In the genomic region with DNA sequence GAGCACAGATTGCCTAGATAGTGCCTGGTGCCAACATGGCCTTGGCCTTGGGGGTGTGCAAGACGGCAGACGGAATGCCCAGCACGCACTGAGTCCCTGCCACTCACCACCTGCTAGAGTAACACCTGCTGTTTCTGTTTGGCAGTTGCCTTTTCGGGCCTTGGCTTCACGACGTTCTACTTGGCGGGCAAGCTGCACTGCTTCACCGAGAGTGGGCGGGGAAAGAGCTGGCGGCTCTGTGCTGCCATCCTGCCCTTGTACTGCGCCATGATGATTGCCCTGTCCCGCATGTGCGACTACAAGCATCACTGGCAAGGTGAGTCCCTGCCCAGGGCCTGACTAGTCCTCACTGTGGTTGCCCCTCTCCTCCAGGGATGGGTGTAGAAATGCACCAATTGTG, we compare ENCODE assay signal across 28 cellular contexts.
"Had no signal": no experiment of that assay in that cellular context is flagged by ENCODE, and none has a peak within 500 bp of the region (broad histone marks: within the 10 kb centered on the region; RNA-seq: fewer than 3 reads in every experiment).

No MANE protein-coding gene starts in this region.

- H3K4me1 Mint-ChIP-seq: endodermal cell; naive B cell; stimulated activated memory B cell treated with anti-CD40 and anti-IgM and Interleukin-4, amounts not matched to agents 10 μg/mL and 1 μg/mL and 100 μg/mL, for 72 hours had no signal

- H3K9me3 Mint-ChIP-seq: endodermal cell; mesothelial cell of epicardium; natural killer cell treated with Interleukin-12 subunit alpha and Interleukin-12 subunit beta and Interleukin-15 and Interleukin-18, amount 100 ng/mL, for 72 hours; neural crest cell; stimulated activated memory B cell treated with anti-CD40 and anti-IgM and Interleukin-4, amounts not matched to agents 10 μg/mL and 1 μg/mL and 100 μg/mL, for 72 hours had no signal

- H3K27me3 ChIP-seq: gastroesophageal sphincter, hepatocyte, left lung, sigmoid colon, testis, tibial artery, upper lobe of left lung had no signal

- H3K27ac Mint-ChIP-seq: endodermal cell; mesothelial cell of epicardium; stimulated activated memory B cell treated with anti-CD40 and anti-IgM and Interleukin-4, amounts not matched to agents 10 μg/mL and 1 μg/mL and 100 μg/mL, for 72 hours had no signal

- H3K4me3 Mint-ChIP-seq: endodermal cell; mesothelial cell of epicardium; naive B cell; natural killer cell treated with Interleukin-12 subunit alpha and Interleukin-12 subunit beta and Interleukin-15 and Interleukin-18, amount 100 ng/mL, for 72 hours; neural crest cell; stimulated activated memory B cell treated with anti-CD40 and anti-IgM and Interleukin-4, amounts not matched to agents 10 μg/mL and 1 μg/mL and 100 μg/mL, for 72 hours had no signal

- H3K27me3 Mint-ChIP-seq: stimulated activated memory B cell treated with anti-CD40 and anti-IgM and Interleukin-4, amounts not matched to agents 10 μg/mL and 1 μg/mL and 100 μg/mL, for 72 hours had no signal

- H2AFZ ChIP-seq: hepatocyte had no signal

- H3K36me3 Mint-ChIP-seq: mesothelial cell of epicardium; naive B cell; natural killer cell treated with Interleukin-12 subunit alpha and Interleukin-12 subunit beta and Interleukin-15 and Interleukin-18, amount 100 ng/mL, for 72 hours; stimulated activated memory B cell treated with anti-CD40 and anti-IgM and Interleukin-4, amounts not matched to agents 10 μg/mL and 1 μg/mL and 100 μg/mL, for 72 hours had no signal

- H3K4me2 ChIP-seq: hepatocyte had no signal

- DNase-seq: cortex of kidney; effector CD8-positive, alpha-beta T cell; endodermal cell; foreskin keratinocyte; heart left ventricle; left cardiac atrium; mesenchymal stem cell; mucosa of descending colon; naive B cell; posterior cingulate gyrus; psoas muscle; right cardiac atrium; sigmoid colon; stimulated activated CD4-positive, alpha-beta T cell treated with anti-CD3 and anti-CD28 coated beads, Interleukin-2, amount 100 ng/mL, for 24 hours; stimulated activated CD4-positive, alpha-beta T cell treated with anti-CD3 and anti-CD28 coated beads, Interleukin-4, amount 100 ng/mL, for 24 hours; stimulated activated naive CD8-positive, alpha-beta T cell treated with anti-CD3 and anti-CD28 coated beads, Interleukin-15, Interleukin-2, amounts not matched to agents 100 U/mL and 50 U/mL, for 24 hours; testis; tibial artery had no signal

- H3K79me2 ChIP-seq: hepatocyte had no signal

- H3K36me3 ChIP-seq: gastroesophageal sphincter, heart left ventricle, left lung, sigmoid colon, tibial artery, upper lobe of left lung had no signal

- H3K9me3 ChIP-seq: gastroesophageal sphincter, heart left ventricle, left lung, mucosa of descending colon, psoas muscle, sigmoid colon, testis, tibial artery, upper lobe of left lung had no signal

- H3K4me3 ChIP-seq: dorsolateral prefrontal cortex, gastroesophageal sphincter, heart left ventricle, hepatocyte, left lung, mucosa of descending colon, psoas muscle, sigmoid colon, testis, tibial artery, upper lobe of left lung had no signal

- H3K4me1 ChIP-seq: foreskin keratinocyte, gastroesophageal sphincter, heart left ventricle, left lung, psoas muscle, sigmoid colon, tibial artery, upper lobe of left lung had no signal

- H3K27ac ChIP-seq: epithelial cell of prostate, foreskin keratinocyte, gastroesophageal sphincter, heart left ventricle, hepatocyte, left lung, psoas muscle, sigmoid colon, testis, tibial artery, upper lobe of left lung had no signal
